9 cellular contexts compared by ENCODE assay signal in the genomic region with DNA sequence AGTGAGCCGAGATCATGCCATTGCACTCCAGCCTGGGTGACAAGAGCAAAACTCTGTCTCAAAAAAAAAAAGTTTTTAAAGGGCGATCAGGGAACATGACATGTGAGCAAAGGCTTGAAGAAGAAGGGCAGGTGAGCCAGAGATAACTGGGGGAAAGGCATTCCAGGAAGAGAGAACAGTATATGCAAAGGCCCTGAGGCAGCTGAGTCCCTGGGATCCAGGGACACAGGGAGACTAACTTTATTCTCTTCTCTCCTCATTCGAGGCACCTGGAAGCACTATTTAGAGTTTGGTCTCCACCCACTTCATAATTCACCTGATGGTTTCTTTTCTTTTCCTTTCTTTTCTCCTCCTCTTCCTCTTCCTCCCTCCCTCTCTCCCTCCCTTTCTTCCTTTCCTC. TPM values are rescaled to one million over a fixed set of nuclear protein-coding genes. Genes with fewer than 3 reads are reported as not detected.
"Had no signal": no experiment of that assay in that cellular context is flagged by ENCODE, and none has a peak within 500 bp of the region (broad histone marks: within the 10 kb centered on the region; RNA-seq: fewer than 3 reads in every experiment).

No MANE protein-coding gene starts in this region.

- H3K4me3 ChIP-seq: GM12878 had no signal

- DNase-seq: GDM1, GF-D8 had no signal

- ATAC-seq: GM12878 had no signal

- FAIRE-seq: G401.6, GM12878, GM12891, GM12892, GM18507, GM19239 had no signal

RNA-seq across cellular contexts. Expression of a gene that starts 24.5 kb away (rescaled TPM):
- total RNA-seq: G401, GM12878 had no signal
